13 cellular contexts compared by ENCODE assay signal in genomic region chr10:96858038-96858705, GRCh38. TPM values are rescaled to one million over a fixed set of nuclear protein-coding genes. Genes with fewer than 3 reads are reported as not detected.
DNase-seq lines count a peak whose midpoint lies in the region; ATAC-seq and TF ChIP-seq lines count a peak whose summit lies in the region.
"Had no signal": no experiment of that assay in that cellular context is flagged by ENCODE, and none has a peak within 500 bp of the region (broad histone marks: within the 10 kb centered on the region; RNA-seq: fewer than 3 reads in every experiment).

No MANE protein-coding gene starts in this region.

- no peaks in the 10 kb centered on the region for H3K9me3 ChIP-seq in CD4-positive, CD25-positive, alpha-beta regulatory T cell (ENCODE audit: control insufficient read depth in 2 of 2, low read length in 2 of 2)
- H3K9me3 ChIP-seq in vagina = no peaks in the 10 kb centered on the region

- intact Hi-C loops in sciatic nerve (cut with DNase I) = no loop called here
- intact Hi-C loops in vagina (cut with DNase I) = no loop called here
- intact Hi-C loops in head of caudate nucleus (cut with DNase I) = no loop called here

- no peak overlapping the region for H3K27ac ChIP-seq in CD4-positive, CD25-positive, alpha-beta regulatory T cell (ENCODE audit: insufficient read depth, low read length, poor library complexity, severe bottlenecking)
- no peak overlapping the region for H3K27ac ChIP-seq in vagina
- H3K27ac ChIP-seq: parathyroid adenoma, SK-N-MC, VCaP had no signal

- peaks cover 13% of the 10 kb centered on the region for H3K36me3 ChIP-seq in CD4-positive, CD25-positive, alpha-beta regulatory T cell (ENCODE audit: control insufficient read depth, insufficient read depth, low read length)
- H3K36me3 ChIP-seq in vagina = no peaks in the 10 kb centered on the region

- no peak for TF ChIP-seq POLR2A in vagina (IDR thresholded peaks at IDR 0.05)

- peak overlapping the region; percentile 5 to 68 (median 34) for H3K27ac Mint-ChIP-seq in CD4-positive, CD25-positive, alpha-beta regulatory T cell
- peak overlapping the region; percentile 71 for H3K27ac Mint-ChIP-seq in activated naive CD8-positive, alpha-beta T cell treated with anti-CD3 and anti-CD28 coated beads for 36 hours
- peak overlapping the region; percentile 11 for H3K27ac Mint-ChIP-seq in mesothelial cell of epicardium

- no peaks in the 10 kb centered on the region for H3K27me3 Mint-ChIP-seq in CD4-positive, CD25-positive, alpha-beta regulatory T cell
- no peaks in the 10 kb centered on the region for H3K27me3 Mint-ChIP-seq in activated naive CD8-positive, alpha-beta T cell treated with anti-CD3 and anti-CD28 coated beads for 36 hours
- H3K27me3 Mint-ChIP-seq in mesothelial cell of epicardium (ENCODE audit: low read depth) = no peaks in the 10 kb centered on the region

- H3K4me3 Mint-ChIP-seq in CD4-positive, CD25-positive, alpha-beta regulatory T cell = no peak overlapping the region
- H3K4me3 Mint-ChIP-seq in activated naive CD8-positive, alpha-beta T cell treated with anti-CD3 and anti-CD28 coated beads for 36 hours = peak overlapping the region; percentile 27
- H3K4me3 Mint-ChIP-seq in mesothelial cell of epicardium = no peak overlapping the region

- no peak for ATAC-seq in CD4-positive, CD25-positive, alpha-beta regulatory T cell (ENCODE audit: low read depth in 2 of 2)
- ATAC-seq in sciatic nerve = no peak
- no peak for ATAC-seq in HG02852 (IDR thresholded peaks at IDR 0.05; ENCODE audit: unreplicated experiment)

- peaks cover 0 to 3% (median 0%) of the 10 kb centered on the region in 7 donors for H3K9me3 Mint-ChIP-seq in CD4-positive, CD25-positive, alpha-beta regulatory T cell
- H3K9me3 Mint-ChIP-seq in activated naive CD8-positive, alpha-beta T cell treated with anti-CD3 and anti-CD28 coated beads for 36 hours = no peaks in the 10 kb centered on the region
- H3K9me3 Mint-ChIP-seq in mesothelial cell of epicardium = no peaks in the 10 kb centered on the region

- TF ChIP-seq CTCF in GM13977 (IDR thresholded peaks at IDR 0.05; ENCODE audit: extremely low read depth, insufficient read depth, missing control alignments) (no peak), mesothelial cell of epicardium (IDR thresholded peaks at IDR 0.05; ENCODE audit: unreplicated experiment) (no peak), vagina (IDR thresholded peaks at IDR 0.05) (no peak)

- no peaks in the 10 kb centered on the region for H3K27me3 ChIP-seq in CD4-positive, CD25-positive, alpha-beta regulatory T cell (ENCODE audit: control insufficient read depth, insufficient read depth, low read length)
- H3K27me3 ChIP-seq in vagina = no peaks in the 10 kb centered on the region

- H3K4me1 ChIP-seq in CD4-positive, CD25-positive, alpha-beta regulatory T cell (ENCODE audit: control insufficient read depth, insufficient read depth, low read length, poor library complexity, severe bottlenecking) = peaks cover 4% of the 10 kb centered on the region
- peaks cover 47% of the 10 kb centered on the region for H3K4me1 ChIP-seq in vagina

- no peak for DNase-seq in CD4-positive, CD25-positive, alpha-beta regulatory T cell
- DNase-seq in GM13977 (ENCODE audit: low spot score) = peak; percentile 25
- DNase-seq in activated naive CD8-positive, alpha-beta T cell treated with anti-CD3 and anti-CD28 coated beads for 36 hours = no peak
- no peak for DNase-seq in mesothelial cell of epicardium (ENCODE audit: low spot score in 2 of 2, unreplicated experiment in 2 of 2)
- DNase-seq in sciatic nerve (ENCODE audit: low spot score) = no peak
- DNase-seq in vagina (ENCODE audit: extremely low spot score in 2 of 2) = no peak
- DNase-seq in head of caudate nucleus = no peak
- DNase-seq: midbrain, NCI-H446 had no signal

- H3K36me3 Mint-ChIP-seq in CD4-positive, CD25-positive, alpha-beta regulatory T cell = peaks cover 37% of the 10 kb centered on the region
- H3K36me3 Mint-ChIP-seq in activated naive CD8-positive, alpha-beta T cell treated with anti-CD3 and anti-CD28 coated beads for 36 hours = peaks cover 45% of the 10 kb centered on the region
- peaks cover 16% of the 10 kb centered on the region for H3K36me3 Mint-ChIP-seq in mesothelial cell of epicardium

- H3K4me1 Mint-ChIP-seq in CD4-positive, CD25-positive, alpha-beta regulatory T cell = peaks cover 27 to 82% (median 69%) of the 10 kb centered on the region in 4 donors
- peaks cover 49% of the 10 kb centered on the region for H3K4me1 Mint-ChIP-seq in activated naive CD8-positive, alpha-beta T cell treated with anti-CD3 and anti-CD28 coated beads for 36 hours
- peaks cover 9% of the 10 kb centered on the region for H3K4me1 Mint-ChIP-seq in mesothelial cell of epicardium

- no peak overlapping the region for H3K4me3 ChIP-seq in CD4-positive, CD25-positive, alpha-beta regulatory T cell (ENCODE audit: low read depth, low read length)
- H3K4me3 ChIP-seq in vagina = no peak overlapping the region
- H3K4me3 ChIP-seq: SK-N-MC had no signal

- in situ Hi-C loops in GM13977 (cut with MboI; ENCODE audit: low pct_unique_long_range_greater_than_20kb, low sequenced_read_pairs, unreplicated experiment) = no loop called here

RNA-seq across cellular contexts. Expression of gene LCOR, which starts 26.1 kb away (rescaled TPM):
- 63.1 TPM for total RNA-seq in CD4-positive, CD25-positive, alpha-beta regulatory T cell
- polyA plus RNA-seq in CD4-positive, CD25-positive, alpha-beta regulatory T cell = 10 to 100 TPM; 12.7 to 17.7 (median 16.3) TPM
- total RNA-seq in activated naive CD8-positive, alpha-beta T cell treated with anti-CD3 and anti-CD28 coated beads for 36 hours = 10 to 100 TPM; 25.9 to 27.6 TPM
- total RNA-seq in mesothelial cell of epicardium (65.8 to 70.9 TPM (median 68.2 TPM) in 3 replicates), sciatic nerve (50.1 TPM), vagina (85.2 TPM)

Comparison
In these comparisons a context has a peak if more than half of its experiments do, and no peak if none do; other contexts are left out.
1. H3K27ac Mint-ChIP-seq: peak in every context shown above with its lines; median percentile 71 in activated naive CD8-positive, alpha-beta T cell treated with anti-CD3 and anti-CD28 coated beads for 36 hours; 34 in CD4-positive, CD25-positive, alpha-beta regulatory T cell; 11 in mesothelial cell of epicardium.